Comparison of ENCODE assay signal across 1 cellular context in the genomic region with DNA sequence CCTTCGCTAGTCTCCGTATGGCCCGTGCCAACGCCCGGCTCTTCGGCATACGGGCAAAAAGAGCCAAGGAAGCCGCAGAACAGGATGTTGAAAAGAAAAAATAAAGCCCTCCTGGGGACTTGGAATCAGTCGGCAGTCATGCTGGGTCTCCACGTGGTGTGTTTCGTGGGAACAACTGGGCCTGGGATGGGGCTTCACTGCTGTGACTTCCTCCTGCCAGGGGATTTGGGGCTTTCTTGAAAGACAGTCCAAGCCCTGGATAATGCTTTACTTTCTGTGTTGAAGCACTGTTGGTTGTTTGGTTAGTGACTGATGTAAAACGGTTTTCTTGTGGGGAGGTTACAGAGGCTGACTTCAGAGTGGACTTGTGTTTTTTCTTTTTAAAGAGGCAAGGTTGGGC.
TF ChIP-seq lines count a peak whose summit lies in the region.

No MANE protein-coding gene starts in this region.

TF ChIP-seq in IMR-90, 13 proteins besides CTCF, POLR2A, EP300 and RAD21:
- TF ChIP-seq SMC3 (IDR thresholded peaks at IDR 0.05; ENCODE audit: low read depth, low read length) (no peak), CEBPB (IDR thresholded peaks at IDR 0.05; ENCODE audit: low read depth, low read length) (no peak), CHD1 (IDR thresholded peaks at IDR 0.05; ENCODE audit: low read depth, low read length) (no peak), BHLHE40 (IDR thresholded peaks at IDR 0.05; ENCODE audit: low read depth, low read length) (no peak), MXI1 (IDR thresholded peaks at IDR 0.05; ENCODE audit: borderline replicate concordance, low read depth, low read length) (no peak), MAFK (IDR thresholded peaks at IDR 0.05; ENCODE audit: low read depth, low read length) (no peak), RFX5 (IDR thresholded peaks at IDR 0.05; ENCODE audit: low read depth, low read length) (no peak), RCOR1 (IDR thresholded peaks at IDR 0.05; ENCODE audit: insufficient replicate concordance, low read length) (no peak), NFE2L2 (IDR thresholded peaks at IDR 0.05; ENCODE audit: low read depth, low read length) (no peak), MAZ (IDR thresholded peaks at IDR 0.05; ENCODE audit: borderline replicate concordance, low read depth, low read length) (no peak), FOS (IDR thresholded peaks at IDR 0.05; ENCODE audit: low read depth, low read length) (no peak)
- TF ChIP-seq, protein P1, sequence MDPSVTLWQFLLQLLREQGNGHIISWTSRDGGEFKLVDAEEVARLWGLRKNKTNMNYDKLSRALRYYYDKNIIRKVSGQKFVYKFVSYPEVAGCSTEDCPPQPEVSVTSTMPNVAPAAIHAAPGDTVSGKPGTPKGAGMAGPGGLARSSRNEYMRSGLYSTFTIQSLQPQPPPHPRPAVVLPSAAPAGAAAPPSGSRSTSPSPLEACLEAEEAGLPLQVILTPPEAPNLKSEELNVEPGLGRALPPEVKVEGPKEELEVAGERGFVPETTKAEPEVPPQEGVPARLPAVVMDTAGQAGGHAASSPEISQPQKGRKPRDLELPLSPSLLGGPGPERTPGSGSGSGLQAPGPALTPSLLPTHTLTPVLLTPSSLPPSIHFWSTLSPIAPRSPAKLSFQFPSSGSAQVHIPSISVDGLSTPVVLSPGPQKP (IDR thresholded peaks at IDR 0.05; ENCODE audit: borderline replicate concordance, low read depth, low read length) = no peak
- TF ChIP-seq, protein P2, sequence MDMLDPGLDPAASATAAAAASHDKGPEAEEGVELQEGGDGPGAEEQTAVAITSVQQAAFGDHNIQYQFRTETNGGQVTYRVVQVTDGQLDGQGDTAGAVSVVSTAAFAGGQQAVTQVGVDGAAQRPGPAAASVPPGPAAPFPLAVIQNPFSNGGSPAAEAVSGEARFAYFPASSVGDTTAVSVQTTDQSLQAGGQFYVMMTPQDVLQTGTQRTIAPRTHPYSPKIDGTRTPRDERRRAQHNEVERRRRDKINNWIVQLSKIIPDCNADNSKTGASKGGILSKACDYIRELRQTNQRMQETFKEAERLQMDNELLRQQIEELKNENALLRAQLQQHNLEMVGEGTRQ (IDR thresholded peaks at IDR 0.05; ENCODE audit: low read depth, low read length) = no peak
